16 cellular contexts compared by ENCODE assay signal in the genomic region with DNA sequence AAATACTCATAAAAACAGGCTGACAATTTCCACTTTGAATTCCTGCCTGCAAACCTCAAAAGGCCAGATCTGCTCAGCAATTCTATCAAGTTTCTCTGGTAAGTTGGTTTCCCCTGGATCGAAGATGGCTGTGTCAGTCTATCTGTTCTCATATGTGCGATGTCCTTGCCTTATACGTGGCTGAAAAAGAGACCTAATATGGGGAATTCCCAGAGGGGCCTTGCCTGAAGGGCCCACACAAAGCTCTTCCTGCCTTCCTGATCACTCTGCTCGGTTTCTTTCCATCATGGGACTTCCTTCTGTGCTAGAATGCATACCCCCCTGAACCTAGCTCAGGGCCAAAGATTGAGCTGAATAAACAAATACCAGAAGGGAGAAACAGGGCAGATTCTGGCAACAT. TPM values are rescaled to one million over a fixed set of nuclear protein-coding genes. Genes with fewer than 3 reads are reported as not detected.
DNase-seq lines count a peak whose midpoint lies in the region; ATAC-seq and TF ChIP-seq lines count a peak whose summit lies in the region.
"Had no signal": no experiment of that assay in that cellular context is flagged by ENCODE, and none has a peak within 500 bp of the region (broad histone marks: within the 10 kb centered on the region; RNA-seq: fewer than 3 reads in every experiment).

No MANE protein-coding gene starts in this region.

- POLR2A ChIA-PET in activated B cell treated with CpG ODN at 0.5 μM for 24 hours (lab: Charles Lee): interaction anchor here (0.9 to 8.0 kb wide), 7 partner anchors 10 to 35 kb away, joined by 3 to 116 read pairs (median 4); partner anchors contain the start of gene TCL1A

- DNase-seq in ELF-1 (ENCODE audit: low read depth, low spot score) (peak; percentile 43), GM19240 (ENCODE audit: insufficient read length, low spot score) (peak; percentile 29), activated B cell treated with CpG ODN at 0.5 μM for 24 hours (no peak), AML-193 (lab: John Stamatoyannopoulos, UW) (no peak), NCI-H128 (lab: John Stamatoyannopoulos, UW; ENCODE audit: unreplicated experiment) (no peak), NCI-H1105 (lab: John Stamatoyannopoulos, UW) (no peak)
- DNase-seq: activated CD4-positive, alpha-beta T cell treated with anti-CD3 and anti-CD28 coated beads, Interleukin-2, amount 10 ng/mL, durations not matched to agents 7 days and 5 days; activated gamma-delta T cell; foreskin melanocyte; NCI-H2107; stimulated activated CD8-positive, alpha-beta memory T cell treated with anti-CD3 and anti-CD28 coated beads, Interleukin-4, amount 100 ng/mL, for 48 hours; T-helper 1 cell had no signal

- intact Hi-C loops in activated B cell treated with CpG ODN at 0.5 μM for 24 hours (cut with micrococcal nuclease): loop anchor here (1.0 to 10.0 kb wide), 4 partner anchors 8 to 375 kb away; no protein-coding TSS in a partner anchor

- peak; percentile 47 for ATAC-seq in HG02763 (IDR thresholded peaks at IDR 0.05; ENCODE audit: unreplicated experiment)
- peak; percentile 18 for ATAC-seq in activated B cell treated with CpG ODN at 0.5 μM for 24 hours (ENCODE audit: low read depth)
- ATAC-seq in HG03439 (IDR thresholded peaks at IDR 0.05; ENCODE audit: unreplicated experiment): no peak

- H3K4me3 Mint-ChIP-seq in activated B cell treated with CpG ODN at 0.5 μM for 24 hours: peak overlapping the region; percentile 62
- H3K4me3 Mint-ChIP-seq: activated CD4-positive, alpha-beta T cell treated with anti-CD3 and anti-CD28 coated beads, Interleukin-2, amount 10 ng/mL, durations not matched to agents 7 days and 5 days had no signal

- H3K27me3 Mint-ChIP-seq in activated B cell treated with CpG ODN at 0.5 μM for 24 hours: peaks cover 4% of the 10 kb centered on the region

- H3K27ac Mint-ChIP-seq in activated B cell treated with CpG ODN at 0.5 μM for 24 hours: peak overlapping the region; percentile 94
- H3K27ac Mint-ChIP-seq: activated CD4-positive, alpha-beta T cell treated with anti-CD3 and anti-CD28 coated beads, Interleukin-2, amount 10 ng/mL, durations not matched to agents 7 days and 5 days had no signal

- peaks cover 2% of the 10 kb centered on the region for H3K36me3 Mint-ChIP-seq in activated B cell treated with CpG ODN at 0.5 μM for 24 hours (ENCODE audit: low read depth)

- CTCF ChIA-PET in activated B cell treated with CpG ODN at 0.5 μM for 24 hours (lab: Charles Lee): interaction anchor here (1.4 to 1.6 kb wide), 2 partner anchors 15 to 28 kb away, joined by 5 to 6 read pairs; partner anchors contain the start of gene TCL1A

- H3K9me3 Mint-ChIP-seq in activated B cell treated with CpG ODN at 0.5 μM for 24 hours: peaks cover 2% of the 10 kb centered on the region
- H3K9me3 Mint-ChIP-seq: activated CD4-positive, alpha-beta T cell treated with anti-CD3 and anti-CD28 coated beads, Interleukin-2, amount 10 ng/mL, durations not matched to agents 7 days and 5 days had no signal

- no peak for TF ChIP-seq CTCF in activated B cell treated with CpG ODN at 0.5 μM for 24 hours (IDR thresholded peaks at IDR 0.05)

- H3K4me1 Mint-ChIP-seq in activated B cell treated with CpG ODN at 0.5 μM for 24 hours: peaks cover 93% of the 10 kb centered on the region
- H3K4me1 Mint-ChIP-seq: activated CD4-positive, alpha-beta T cell treated with anti-CD3 and anti-CD28 coated beads, Interleukin-2, amount 10 ng/mL, durations not matched to agents 7 days and 5 days had no signal

RNA-seq across cellular contexts. Expression of gene TCL1B, which starts 13.2 kb away (rescaled TPM):
- total RNA-seq in activated B cell treated with CpG ODN at 0.5 μM for 24 hours: 1.1 and 1.2 TPM in 2 replicates
- total RNA-seq: activated CD4-positive, alpha-beta T cell treated with anti-CD3 and anti-CD28 coated beads, Interleukin-2, amount 10 ng/mL, durations not matched to agents 7 days and 5 days; LHCN-M2; mesenteric fat pad had no signal

RNA-seq across cellular contexts. Expression of gene TCL1A, which starts 14.5 kb away (rescaled TPM):
- total RNA-seq in activated B cell treated with CpG ODN at 0.5 μM for 24 hours: 228 and 234 TPM in 2 replicates
- total RNA-seq: activated CD4-positive, alpha-beta T cell treated with anti-CD3 and anti-CD28 coated beads, Interleukin-2, amount 10 ng/mL, durations not matched to agents 7 days and 5 days; LHCN-M2; mesenteric fat pad had no signal

Comparison
In these comparisons a context has a peak if more than half of its experiments do, and no peak if none do; other contexts are left out.
1. DNase-seq: peak in ELF-1 (single experiment) and GM19240 (single experiment); none in activated B cell treated with CpG ODN at 0.5 μM for 24 hours (single experiment), AML-193 (0 of 2), NCI-H128 (single experiment) and NCI-H1105 (single experiment).